In the genomic region with DNA sequence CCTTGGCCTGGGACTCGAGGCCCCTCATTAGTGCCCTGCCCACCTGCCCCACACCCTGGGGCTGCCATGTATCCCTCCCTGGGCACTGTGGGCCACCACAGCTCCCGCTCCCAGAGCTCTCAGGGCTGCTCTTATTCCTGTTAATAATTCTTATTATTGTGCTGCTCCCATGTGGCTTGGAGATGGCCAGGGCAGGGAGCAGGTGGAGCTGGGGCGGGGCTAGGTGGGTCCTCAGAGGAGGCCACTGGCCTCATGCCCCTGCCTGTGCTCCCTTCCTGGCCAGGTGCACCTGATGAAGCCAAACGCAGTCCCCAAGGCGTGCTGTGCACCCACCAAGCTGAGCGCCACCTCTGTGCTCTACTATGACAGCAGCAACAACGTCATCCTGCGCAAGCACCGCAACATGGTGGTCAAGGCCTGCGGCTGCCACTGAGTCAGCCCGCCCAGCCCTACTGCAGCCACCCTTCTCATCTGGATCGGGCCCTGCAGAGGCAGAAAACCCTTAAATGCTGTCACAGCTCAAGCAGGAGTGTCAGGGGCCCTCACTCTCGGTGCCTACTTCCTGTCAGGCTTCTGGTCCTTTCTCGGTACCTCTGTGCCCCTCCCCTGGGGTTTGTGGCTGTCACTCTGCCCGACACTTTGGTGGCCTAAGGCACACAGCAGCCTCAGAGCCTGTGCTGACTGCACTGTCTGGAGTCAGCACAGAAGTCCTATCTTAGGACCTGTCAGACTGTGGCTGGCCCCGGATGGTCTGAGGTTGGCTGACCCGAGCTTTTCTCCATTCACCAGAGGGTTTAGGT, we compare ENCODE assay signal across 9 cellular contexts. TPM values are rescaled to one million over a fixed set of nuclear protein-coding genes. Genes with fewer than 3 reads are reported as not detected.
DNase-seq lines count a peak whose midpoint lies in the region; ATAC-seq and TF ChIP-seq lines count a peak whose summit lies in the region.
"Had no signal": no experiment of that assay in that cellular context is flagged by ENCODE, and none has a peak within 500 bp of the region (broad histone marks: within the 10 kb centered on the region; RNA-seq: fewer than 3 reads in every experiment).

No MANE protein-coding gene starts in this region.

- H3K79me2 ChIP-seq in OCI-LY7 (ENCODE audit: insufficient read depth, low read depth, low read length) (no peaks in the 10 kb centered on the region), mesendoderm (ENCODE audit: control insufficient read depth, insufficient read depth, low read length) (no peaks in the 10 kb centered on the region)

- intact Hi-C loops in OCI-LY7 (cut with micrococcal nuclease; ENCODE audit: unreplicated experiment): no loop called here

- H3K79me1 ChIP-seq in mesendoderm (ENCODE audit: low read length): no peaks in the 10 kb centered on the region

- H3K27ac ChIP-seq in OCI-LY7 (ENCODE audit: low read depth, low read length, poor library complexity, severe bottlenecking) (peak overlapping the region; percentile 41), mesendoderm (ENCODE audit: low read depth, low read length) (no peak overlapping the region)

- H3K9me2 ChIP-seq in OCI-LY7 (ENCODE audit: insufficient read depth, low read length): no peaks in the 10 kb centered on the region

- H3K27me3 Mint-ChIP-seq in naive B cell: no peaks in the 10 kb centered on the region

- H3K36me3 Mint-ChIP-seq in naive B cell: no peaks in the 10 kb centered on the region

- H3K4me1 ChIP-seq in OCI-LY7 (ENCODE audit: insufficient read depth, low read length, poor library complexity, severe bottlenecking): peaks cover 29% of the 10 kb centered on the region
- no peaks in the 10 kb centered on the region for H3K4me1 ChIP-seq in mesendoderm (ENCODE audit: control insufficient read depth, low read depth, low read length)

- H3K9ac ChIP-seq in mesendoderm (ENCODE audit: low read length): no peak overlapping the region

- no peaks in the 10 kb centered on the region for H4K20me1 ChIP-seq in OCI-LY7 (ENCODE audit: insufficient read depth, low read length)

- H2BK5ac ChIP-seq in mesendoderm (ENCODE audit: low read length): no peak overlapping the region

- H3K4me1 Mint-ChIP-seq in naive B cell: peaks cover 22 to 37% (median 23%) of the 10 kb centered on the region in 3 donors

- H3K4me2 ChIP-seq in OCI-LY7 (ENCODE audit: low read length) (peak overlapping the region; percentile 47), mesendoderm (ENCODE audit: low read length) (no peak overlapping the region)

- peak; percentile 95 for ATAC-seq in GM18909 (IDR thresholded peaks at IDR 0.05; ENCODE audit: poor library complexity, unreplicated experiment)
- ATAC-seq in HG02610 (IDR thresholded peaks at IDR 0.05; ENCODE audit: unreplicated experiment): peak; percentile 81
- peak; percentile 99 for ATAC-seq in naive B cell (ENCODE audit: low read depth in 2 of 2)
- ATAC-seq in GM18519 (IDR thresholded peaks at IDR 0.05; ENCODE audit: low FRiP score, unreplicated experiment): no peak

- H2AK5ac ChIP-seq in mesendoderm (ENCODE audit: low read length): no peak overlapping the region

- H3K18ac ChIP-seq in mesendoderm (ENCODE audit: low read length): no peak overlapping the region

- H3K36me3 ChIP-seq in OCI-LY7 (ENCODE audit: insufficient read depth, low read length) (peaks cover 45% of the 10 kb centered on the region; the same call in 1 of the 2 replicates), mesendoderm (ENCODE audit: control insufficient read depth, insufficient read depth, low read length) (no peaks in the 10 kb centered on the region)

- CTCF ChIA-PET in OCI-LY7 (lab: Charles Lee; ENCODE audit: unreplicated experiment): interaction anchor here (0.6 kb wide), 1 partner anchor 376 kb away, joined by 4 read pairs; the partner anchor contains the start of gene MYCL

- no peak overlapping the region for H3K56ac ChIP-seq in mesendoderm (ENCODE audit: low read length)

- DNase-seq in OCI-LY7 (ENCODE audit: low spot score) (peak; percentile 89), naive B cell (peak; percentile 63), mesendoderm (no peak), COLO829 (ENCODE audit: low spot score) (no peak)

- H2BK120ac ChIP-seq in mesendoderm (ENCODE audit: low read depth, low read length): no peak overlapping the region

- H4K8ac ChIP-seq in mesendoderm (ENCODE audit: low read depth, low read length): no peak overlapping the region

- peak overlapping the region; percentile 50 to 93 (median 81) for H3K27ac Mint-ChIP-seq in naive B cell

- H3K4me3 ChIP-seq in OCI-LY7 (ENCODE audit: low read depth, low read length, poor library complexity, severe bottlenecking): no peak overlapping the region
- no peak overlapping the region for H3K4me3 ChIP-seq in mesendoderm (ENCODE audit: low read length)

- no peak overlapping the region for H2BK15ac ChIP-seq in mesendoderm (replicated peaks; ENCODE audit: low read depth)

- no peaks in the 10 kb centered on the region for H3K27me3 ChIP-seq in mesendoderm (ENCODE audit: insufficient read depth, low read length, poor library complexity)

- no peak overlapping the region for H4K5ac ChIP-seq in mesendoderm (ENCODE audit: low read length)

- no peak overlapping the region for H2AFZ ChIP-seq in OCI-LY7 (ENCODE audit: low read length)

- no peaks in the 10 kb centered on the region for H3K9me3 ChIP-seq in OCI-LY7 (ENCODE audit: low read length)

- BruUV-seq in OCI-LY7 (replicated peaks; lab: Mats Ljungman, UMichigan): no TSS peak

- no peaks in the 10 kb centered on the region for H3K9me3 Mint-ChIP-seq in naive B cell

- no CpG with 5 or more reads among the region's 17 CpGs for WGBS in mesendoderm (ENCODE audit: extremely low coverage, insufficient coverage, low lambda C conversion rate)

- H3K4ac ChIP-seq in mesendoderm (ENCODE audit: low read depth, low read length): no peak overlapping the region

- H3K23ac ChIP-seq in mesendoderm (ENCODE audit: low read length): no peak overlapping the region

- TF ChIP-seq CTCF in OCI-LY7 (conservative IDR thresholded peaks at IDR 0.05; ENCODE audit: low read length): no peak

- H3K4me3 Mint-ChIP-seq in naive B cell: peak overlapping the region in 7 of 8 donors; percentile 32 to 79 (median 63)

- POLR2A ChIA-PET in OCI-LY7 (lab: Charles Lee): interaction anchor here (1.0 kb wide), 1 partner anchor 55 kb away, joined by 3 read pairs; no protein-coding TSS in a partner anchor

RNA-seq across cellular contexts. Expression of gene BMP8A, which starts 34.1 kb away (rescaled TPM):
- total RNA-seq in OCI-LY7 (2014; rRNA removed; shearing (Covaris generic)): 0.32 and 0.64 TPM in 2 replicates
- 0.44 TPM in 1 of 2 replicates, not detected in the other for total RNA-seq in OCI-LY7 (2022)
- polyA plus RNA-seq in naive B cell (ENCODE audit: low read depth in 6 of 6): 1 to 10 TPM in 1 of 6 donors, under 1 TPM in 1, not detected in 4; 0.95 to 1.3 TPM
- 0.03 TPM for polyA plus RNA-seq in mesendoderm (2013, experiment 1 of 2)
- polyA plus RNA-seq in mesendoderm (2013, experiment 2 of 2): 0.03 TPM
- total RNA-seq: epithelial cell of proximal tubule, NCI-H460 had no signal

RNA-seq across cellular contexts. Expression of gene PABPC4, which starts 51.0 kb away (rescaled TPM):
- 132 and 166 TPM in 2 replicates for total RNA-seq in OCI-LY7 (2014; rRNA removed; shearing (Covaris generic))
- 292 and 315 TPM in 2 replicates for total RNA-seq in OCI-LY7 (2022)
- 10 to 100 TPM in 5 of 6 donors, 1 to 10 TPM in 1; 8.0 to 32.3 (median 15.9) TPM for polyA plus RNA-seq in naive B cell (ENCODE audit: low read depth in 6 of 6)
- polyA plus RNA-seq in mesendoderm (2013, experiment 1 of 2): 308 TPM
- 298 TPM for polyA plus RNA-seq in mesendoderm (2013, experiment 2 of 2)

Comparison
In these comparisons a context has a peak if more than half of its experiments do, and no peak if none do; other contexts are left out.
1. DNase-seq: peak in OCI-LY7 (single experiment) and naive B cell (single experiment); none in mesendoderm (single experiment) and COLO829 (single experiment).